In the genomic region with DNA sequence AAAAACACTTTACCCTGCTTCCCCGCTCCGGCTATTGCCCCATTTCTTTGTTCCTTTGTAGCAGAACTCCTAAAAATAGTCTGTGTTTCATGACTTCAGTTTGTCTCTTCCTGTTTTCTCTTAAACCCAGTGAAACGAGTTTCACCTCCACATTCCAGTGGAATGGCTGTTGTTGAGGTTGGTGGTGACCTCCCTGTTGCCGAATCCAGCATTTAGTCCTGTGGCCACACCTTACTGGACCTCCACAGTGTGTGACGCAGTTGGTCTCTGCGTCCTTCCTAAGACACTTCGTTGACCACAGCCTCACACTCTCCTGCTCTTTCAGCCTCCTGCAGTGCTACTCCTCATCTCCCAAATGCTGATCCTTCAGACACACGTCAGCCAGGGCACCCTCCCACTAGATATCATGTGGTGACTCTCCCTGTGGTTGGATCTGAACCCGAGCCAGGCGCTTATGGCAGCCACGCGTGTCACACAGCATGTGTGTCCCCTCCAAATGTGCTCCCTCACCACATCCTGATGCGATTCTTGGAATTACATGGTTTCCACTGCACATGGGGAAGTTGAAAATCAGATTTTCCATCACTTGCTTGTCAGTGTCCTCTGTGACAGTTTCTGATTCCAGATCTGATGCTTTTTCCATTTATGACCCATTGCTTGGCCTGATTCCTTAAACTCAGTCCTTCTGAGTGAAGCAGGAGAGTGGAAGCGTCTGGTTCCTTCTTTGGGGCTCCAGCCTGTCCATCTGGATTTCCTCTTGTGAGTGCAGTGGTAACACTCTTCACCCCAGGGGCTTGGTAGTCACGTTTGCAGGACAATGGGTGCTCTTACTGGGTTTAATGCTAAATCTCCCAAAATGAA, we compare ENCODE assay signal across 8 cellular contexts.
DNase-seq lines count a peak whose midpoint lies in the region; ATAC-seq and FAIRE-seq lines count a peak whose summit lies in the region.

No MANE protein-coding gene starts in this region.

- ATAC-seq in activated T-cell treated with anti-CD3 and anti-CD28 coated beads, Interleukin-2, amount 50 U/mL, for 72 hours (replicated peaks in 1 of 2) = no peak
- ATAC-seq in activated T-cell treated with anti-CD3 and anti-CD28 coated beads, Interleukin-2, amount 50 U/mL, for 4 hours = no peak
- ATAC-seq in HG03095 (IDR thresholded peaks at IDR 0.05; ENCODE audit: unreplicated experiment) = no peak

- H3K4me3 Mint-ChIP-seq in activated T-cell treated with anti-CD3 and anti-CD28 coated beads, Interleukin-2, amount 50 U/mL, for 72 hours = peak overlapping the region; percentile 24 to 37
- no peak overlapping the region for H3K4me3 Mint-ChIP-seq in activated T-cell treated with anti-CD3 and anti-CD28 coated beads, Interleukin-2, amount 50 U/mL, for 4 hours
- H3K4me3 Mint-ChIP-seq in activated T-helper 1 cell treated with anti-CD3 and anti-CD28 coated beads, Interleukin-12 subunit alpha, Interleukin-12 subunit beta, Interleukin-2, Interleukin-4 antibody, amounts not matched to agents 30 ng/mL and 10 ng/mL and 1 ng/mL, durations not matched to agents 14 hours and 24 hours and 36 hours = no peak overlapping the region

- peaks cover 0 to 2% of the 10 kb centered on the region in 2 donors for H3K9me3 Mint-ChIP-seq in activated T-cell treated with anti-CD3 and anti-CD28 coated beads, Interleukin-2, amount 50 U/mL, for 72 hours
- H3K9me3 Mint-ChIP-seq in activated T-cell treated with anti-CD3 and anti-CD28 coated beads, Interleukin-2, amount 50 U/mL, for 4 hours = no peaks in the 10 kb centered on the region
- no peaks in the 10 kb centered on the region for H3K9me3 Mint-ChIP-seq in activated T-helper 1 cell treated with anti-CD3 and anti-CD28 coated beads, Interleukin-12 subunit alpha, Interleukin-12 subunit beta, Interleukin-2, Interleukin-4 antibody, amounts not matched to agents 30 ng/mL and 10 ng/mL and 1 ng/mL, durations not matched to agents 14 hours and 24 hours and 36 hours

- H3K27ac Mint-ChIP-seq in activated T-cell treated with anti-CD3 and anti-CD28 coated beads, Interleukin-2, amount 50 U/mL, for 72 hours = peak overlapping the region; percentile 27
- peak overlapping the region; percentile 40 for H3K27ac Mint-ChIP-seq in activated T-helper 1 cell treated with anti-CD3 and anti-CD28 coated beads, Interleukin-12 subunit alpha, Interleukin-12 subunit beta, Interleukin-2, Interleukin-4 antibody, amounts not matched to agents 30 ng/mL and 10 ng/mL and 1 ng/mL, durations not matched to agents 14 hours and 24 hours and 36 hours

- H3K4me1 Mint-ChIP-seq in activated T-cell treated with anti-CD3 and anti-CD28 coated beads, Interleukin-2, amount 50 U/mL, for 72 hours (ENCODE audit: low read depth) = peaks cover 75% of the 10 kb centered on the region
- H3K4me1 Mint-ChIP-seq in activated T-cell treated with anti-CD3 and anti-CD28 coated beads, Interleukin-2, amount 50 U/mL, for 4 hours (ENCODE audit: low read depth) = peaks cover 54% of the 10 kb centered on the region
- peaks cover 38% of the 10 kb centered on the region for H3K4me1 Mint-ChIP-seq in activated T-helper 1 cell treated with anti-CD3 and anti-CD28 coated beads, Interleukin-12 subunit alpha, Interleukin-12 subunit beta, Interleukin-2, Interleukin-4 antibody, amounts not matched to agents 30 ng/mL and 10 ng/mL and 1 ng/mL, durations not matched to agents 14 hours and 24 hours and 36 hours (ENCODE audit: low read depth)

- intact Hi-C loops in activated T-helper 1 cell treated with anti-CD3 and anti-CD28 coated beads, Interleukin-12 subunit alpha, Interleukin-12 subunit beta, Interleukin-2, Interleukin-4 antibody, amounts not matched to agents 30 ng/mL and 10 ng/mL and 1 ng/mL, durations not matched to agents 14 hours and 24 hours and 36 hours (cut with micrococcal nuclease) = loop anchor here (5.0 kb wide), 1 partner anchor 72 kb away; no protein-coding TSS in a partner anchor

- DNase-seq in activated T-cell treated with anti-CD3 and anti-CD28 coated beads, Interleukin-2, amount 50 U/mL, for 72 hours = peak; percentile 21 to 34
- no peak for DNase-seq in activated T-cell treated with anti-CD3 and anti-CD28 coated beads, Interleukin-2, amount 50 U/mL, for 4 hours
- DNase-seq in activated T-helper 1 cell treated with anti-CD3 and anti-CD28 coated beads, Interleukin-12 subunit alpha, Interleukin-12 subunit beta, Interleukin-2, Interleukin-4 antibody, amounts not matched to agents 30 ng/mL and 10 ng/mL and 1 ng/mL, durations not matched to agents 14 hours and 24 hours and 36 hours (ENCODE audit: low spot score) = no peak
- DNase-seq in hepatic stellate cell (ENCODE audit: low spot score) (peak; percentile 40), urothelium cell line (ENCODE audit: low spot score) (peak; percentile 63), GDM1 (lab: John Stamatoyannopoulos, UW) (no peak), GM19238 (ENCODE audit: insufficient read length, low spot score) (no peak)

- H3K27me3 Mint-ChIP-seq in activated T-cell treated with anti-CD3 and anti-CD28 coated beads, Interleukin-2, amount 50 U/mL, for 72 hours (ENCODE audit: low read depth) = no peaks in the 10 kb centered on the region
- no peaks in the 10 kb centered on the region for H3K27me3 Mint-ChIP-seq in activated T-cell treated with anti-CD3 and anti-CD28 coated beads, Interleukin-2, amount 50 U/mL, for 4 hours (ENCODE audit: low read depth)
- no peaks in the 10 kb centered on the region for H3K27me3 Mint-ChIP-seq in activated T-helper 1 cell treated with anti-CD3 and anti-CD28 coated beads, Interleukin-12 subunit alpha, Interleukin-12 subunit beta, Interleukin-2, Interleukin-4 antibody, amounts not matched to agents 30 ng/mL and 10 ng/mL and 1 ng/mL, durations not matched to agents 14 hours and 24 hours and 36 hours (ENCODE audit: insufficient read depth)

- peaks cover 2 to 11% of the 10 kb centered on the region in 2 donors for H3K36me3 Mint-ChIP-seq in activated T-cell treated with anti-CD3 and anti-CD28 coated beads, Interleukin-2, amount 50 U/mL, for 72 hours (ENCODE audit: insufficient read depth in 2 of 2)
- H3K36me3 Mint-ChIP-seq in activated T-cell treated with anti-CD3 and anti-CD28 coated beads, Interleukin-2, amount 50 U/mL, for 4 hours (ENCODE audit: insufficient read depth) = peaks cover 26% of the 10 kb centered on the region
- peaks cover 6% of the 10 kb centered on the region for H3K36me3 Mint-ChIP-seq in activated T-helper 1 cell treated with anti-CD3 and anti-CD28 coated beads, Interleukin-12 subunit alpha, Interleukin-12 subunit beta, Interleukin-2, Interleukin-4 antibody, amounts not matched to agents 30 ng/mL and 10 ng/mL and 1 ng/mL, durations not matched to agents 14 hours and 24 hours and 36 hours (ENCODE audit: low read depth)

- peak; percentile 62 for FAIRE-seq in urothelium cell line (lab: Jason Lieb, UNC)

Comparison
In these comparisons a context has a peak if more than half of its experiments do, and no peak if none do; other contexts are left out.
1. DNase-seq: peak in activated T-cell treated with anti-CD3 and anti-CD28 coated beads, Interleukin-2, amount 50 U/mL, for 72 hours (2 of 2), hepatic stellate cell (single experiment) and urothelium cell line (single experiment); none in activated T-cell treated with anti-CD3 and anti-CD28 coated beads, Interleukin-2, amount 50 U/mL, for 4 hours (single experiment), activated T-helper 1 cell treated with anti-CD3 and anti-CD28 coated beads, Interleukin-12 subunit alpha, Interleukin-12 subunit beta, Interleukin-2, Interleukin-4 antibody, amounts not matched to agents 30 ng/mL and 10 ng/mL and 1 ng/mL, durations not matched to agents 14 hours and 24 hours and 36 hours (single experiment), GDM1 (single experiment) and GM19238 (single experiment).
2. H3K4me3 Mint-ChIP-seq: peak in activated T-cell treated with anti-CD3 and anti-CD28 coated beads, Interleukin-2, amount 50 U/mL, for 72 hours (2 of 2); none in activated T-cell treated with anti-CD3 and anti-CD28 coated beads, Interleukin-2, amount 50 U/mL, for 4 hours (single experiment) and activated T-helper 1 cell treated with anti-CD3 and anti-CD28 coated beads, Interleukin-12 subunit alpha, Interleukin-12 subunit beta, Interleukin-2, Interleukin-4 antibody, amounts not matched to agents 30 ng/mL and 10 ng/mL and 1 ng/mL, durations not matched to agents 14 hours and 24 hours and 36 hours (single experiment).